28 cellular contexts compared by ENCODE assay signal in genomic region chr4:119266153-119266552, GRCh38. TPM values are rescaled to one million over a fixed set of nuclear protein-coding genes. Genes with fewer than 3 reads are reported as not detected.
"Had no signal": no experiment of that assay in that cellular context is flagged by ENCODE, and none has a peak within 500 bp of the region (broad histone marks: within the 10 kb centered on the region; RNA-seq: fewer than 3 reads in every experiment).

No MANE protein-coding gene starts in this region.

- H3K36me3 ChIP-seq: breast epithelium had no signal

- DNase-seq: activated CD4-positive, alpha-beta memory T cell treated with anti-CD3 and anti-CD28 coated beads, Interleukin-2, amount 10 ng/mL, durations not matched to agents 7 days and 5 days; activated CD4-positive, alpha-beta T cell treated with anti-CD3 and anti-CD28 coated beads, Interleukin-2, amount 50 U/mL, for 1 hour; activated CD8-positive, alpha-beta memory T cell treated with anti-CD3 and anti-CD28 coated beads, Interleukin-2, amount 50 U/mL, for 48 hours; activated effector memory CD4-positive, alpha-beta T cell treated with Interleukin-2 at 50 U/mL for 16 hours; activated naive CD4-positive, alpha-beta T cell treated with Interleukin-2 at 50 U/mL for 16 hours; activated naive CD8-positive, alpha-beta T cell treated with anti-CD3 and anti-CD28 coated beads, Interleukin-2, amount 10 ng/mL, durations not matched to agents 7 days and 5 days; activated T-cell treated with anti-CD3 and anti-CD28 coated beads, Interleukin-2, amount 50 U/mL, for 48 hours; aorta; caudate nucleus; MM.1S; NCI-H1105; NCI-H1436; NCI-H1694 treated with DMSO at 0.1 percent for 48 hours; NCI-H2029 treated with DMSO at 0.1 percent for 48 hours; NCI-H510A treated with DMSO at 0.1 percent for 48 hours; NCI-H69; NK-92 treated with Interleukin-12 subunit alpha and Interleukin-12 subunit beta, amount 100 ng/mL, for 24 hours; OCI-M1; RPMI8226; T-cell; T1000 had no signal

- H3K4me3 Mint-ChIP-seq: activated CD4-positive, alpha-beta memory T cell treated with anti-CD3 and anti-CD28 coated beads, Interleukin-2, amount 10 ng/mL, durations not matched to agents 7 days and 5 days; activated naive CD8-positive, alpha-beta T cell treated with anti-CD3 and anti-CD28 coated beads, Interleukin-2, amount 10 ng/mL, durations not matched to agents 7 days and 5 days; IgD-negative memory B cell; T-cell had no signal

- H3K27ac ChIP-seq: breast epithelium, SK-N-MC, VCaP had no signal

- H3K27me3 ChIP-seq: breast epithelium had no signal

- H3K9me3 ChIP-seq: breast epithelium had no signal

- H3K27me3 Mint-ChIP-seq: activated CD4-positive, alpha-beta memory T cell treated with anti-CD3 and anti-CD28 coated beads, Interleukin-2, amount 10 ng/mL, durations not matched to agents 7 days and 5 days; activated naive CD8-positive, alpha-beta T cell treated with anti-CD3 and anti-CD28 coated beads, Interleukin-2, amount 10 ng/mL, durations not matched to agents 7 days and 5 days; IgD-negative memory B cell; T-cell had no signal

- ATAC-seq: Panc1, Right ventricle myocardium inferior, T-cell had no signal

- H3K27ac Mint-ChIP-seq: activated CD4-positive, alpha-beta memory T cell treated with anti-CD3 and anti-CD28 coated beads, Interleukin-2, amount 10 ng/mL, durations not matched to agents 7 days and 5 days; activated naive CD8-positive, alpha-beta T cell treated with anti-CD3 and anti-CD28 coated beads, Interleukin-2, amount 10 ng/mL, durations not matched to agents 7 days and 5 days; IgD-negative memory B cell had no signal

- H3K4me3 ChIP-seq: breast epithelium, SK-N-MC had no signal

- H3K4me1 Mint-ChIP-seq: IgD-negative memory B cell had no signal

- H3K4me1 ChIP-seq: breast epithelium had no signal

RNA-seq across cellular contexts. Expression of gene FABP2, which starts 55.8 kb away (rescaled TPM):
- total RNA-seq: activated CD4-positive, alpha-beta memory T cell treated with anti-CD3 and anti-CD28 coated beads, Interleukin-2, amount 10 ng/mL, durations not matched to agents 7 days and 5 days; aorta; breast epithelium; cerebellum; Right ventricle myocardium inferior; T-cell had no signal
- polyA plus RNA-seq: IgD-negative memory B cell had no signal
